ENCODE assay signal across 11 cellular contexts in genomic region chr19:4303778-4304508, GRCh38. TPM values are rescaled to one million over a fixed set of nuclear protein-coding genes. Genes with fewer than 3 reads are reported as not detected.
A peak's percentile ranks its signal among the peaks of the same experiment; 100 is the strongest.
DNase-seq lines count a peak whose midpoint lies in the region; ATAC-seq, FAIRE-seq and TF ChIP-seq lines count a peak whose summit lies in the region.
"Had no signal": no experiment of that assay in that cellular context is flagged by ENCODE, and none has a peak within 500 bp of the region (broad histone marks: within the 10 kb centered on the region; RNA-seq: fewer than 3 reads in every experiment).

No MANE protein-coding gene starts in this region.

- intact Hi-C loops in spleen (cut with DNase I; ENCODE audit: low total_unique reads), result no loop called here

- no peaks in the 10 kb centered on the region for H3K9me3 ChIP-seq in spleen

- H3K4me3 Mint-ChIP-seq in T-helper 1 cell treated with Interleukin-12 subunit alpha and Interleukin-12 subunit beta and Interleukin-4 antibody, amounts not matched to agents 30 μg/mL and 1 μg/mL, for 36 hours, result peak overlapping the region; percentile 60
- H3K4me3 Mint-ChIP-seq in T-helper 2 cell treated with Interferon-gamma antibody and Interleukin-4, amounts not matched to agents 5 μg/mL and 100 μg/mL, for 36 hours, result peak overlapping the region; percentile 65
- H3K4me3 Mint-ChIP-seq in glutamatergic neuron (ENCODE audit: unreplicated experiment), result peak overlapping the region; percentile 85

- H3K27me3 ChIP-seq in spleen (replicated peaks in 1 of 7), result peaks cover 0 to 40% (median 18%) of the 10 kb centered on the region in 7 donors

- peaks cover 0 to 26% (median 8%) of the 10 kb centered on the region in 6 donors for H3K4me1 ChIP-seq in spleen

- no peak for TF ChIP-seq POLR2A in spleen (IDR thresholded peaks at IDR 0.05)
- TF ChIP-seq POLR2A in GM12892 (IDR thresholded peaks at IDR 0.05; ENCODE audit: low read depth, low read length), result no peak

- H3K27ac ChIP-seq in spleen, result peak overlapping the region in 3 of 8 donors; percentile 56 to 59 (median 59)
- H3K27ac ChIP-seq: 22Rv1, epithelial cell of prostate had no signal

- peak overlapping the region; percentile 67 for H3K27ac Mint-ChIP-seq in T-helper 1 cell treated with Interleukin-12 subunit alpha and Interleukin-12 subunit beta and Interleukin-4 antibody, amounts not matched to agents 30 μg/mL and 1 μg/mL, for 36 hours
- H3K27ac Mint-ChIP-seq in T-helper 2 cell treated with Interferon-gamma antibody and Interleukin-4, amounts not matched to agents 5 μg/mL and 100 μg/mL, for 36 hours, result peak overlapping the region; percentile 36
- peak overlapping the region; percentile 66 for H3K27ac Mint-ChIP-seq in glutamatergic neuron (ENCODE audit: unreplicated experiment)

- DNase-seq in T-helper 1 cell (no peak), glutamatergic neuron (no peak), spleen (no peak), GM12892 (ENCODE audit: insufficient read length) (no peak), glomerular visceral epithelial cell (ENCODE audit: extremely low spot score) (no peak)
- no peak for DNase-seq in T-helper 2 cell treated with Interferon-gamma antibody and Interleukin-4, amounts not matched to agents 5 μg/mL and 100 μg/mL, for 36 hours (ENCODE audit: low spot score)
- DNase-seq: SIG-M5 had no signal

- peaks cover 11% of the 10 kb centered on the region for H3K36me3 Mint-ChIP-seq in T-helper 1 cell treated with Interleukin-12 subunit alpha and Interleukin-12 subunit beta and Interleukin-4 antibody, amounts not matched to agents 30 μg/mL and 1 μg/mL, for 36 hours (ENCODE audit: low read depth)
- no peaks in the 10 kb centered on the region for H3K36me3 Mint-ChIP-seq in T-helper 2 cell treated with Interferon-gamma antibody and Interleukin-4, amounts not matched to agents 5 μg/mL and 100 μg/mL, for 36 hours (ENCODE audit: low read depth)
- H3K36me3 Mint-ChIP-seq in glutamatergic neuron (ENCODE audit: unreplicated experiment), result no peaks in the 10 kb centered on the region

- FAIRE-seq in GM12892 (lab: Jason Lieb, UNC), result no peak

- TF ChIP-seq CTCF in glutamatergic neuron (IDR thresholded peaks at IDR 0.05; ENCODE audit: partially characterized antibody, unreplicated experiment) (no peak), spleen (IDR thresholded peaks at IDR 0.05 in 8 of 11, conservative IDR thresholded peaks at IDR 0.05 in 3 of 11) (no peak)

- H3K27me3 Mint-ChIP-seq in T-helper 1 cell treated with Interleukin-12 subunit alpha and Interleukin-12 subunit beta and Interleukin-4 antibody, amounts not matched to agents 30 μg/mL and 1 μg/mL, for 36 hours (ENCODE audit: low read depth), result no peaks in the 10 kb centered on the region
- H3K27me3 Mint-ChIP-seq in T-helper 2 cell treated with Interferon-gamma antibody and Interleukin-4, amounts not matched to agents 5 μg/mL and 100 μg/mL, for 36 hours (ENCODE audit: low read depth), result no peaks in the 10 kb centered on the region
- H3K27me3 Mint-ChIP-seq in glutamatergic neuron (ENCODE audit: unreplicated experiment), result peaks cover 12% of the 10 kb centered on the region

- H3K4me3 ChIP-seq in spleen, result peak overlapping the region in 7 of 8 donors; percentile 9 to 71 (median 34)

- no peak for ATAC-seq in HG02840 (IDR thresholded peaks at IDR 0.05; ENCODE audit: low FRiP score, unreplicated experiment)

- no peaks in the 10 kb centered on the region for H3K36me3 ChIP-seq in spleen

- H3K9me3 Mint-ChIP-seq in T-helper 1 cell treated with Interleukin-12 subunit alpha and Interleukin-12 subunit beta and Interleukin-4 antibody, amounts not matched to agents 30 μg/mL and 1 μg/mL, for 36 hours, result no peaks in the 10 kb centered on the region
- H3K9me3 Mint-ChIP-seq in T-helper 2 cell treated with Interferon-gamma antibody and Interleukin-4, amounts not matched to agents 5 μg/mL and 100 μg/mL, for 36 hours, result no peaks in the 10 kb centered on the region
- H3K9me3 Mint-ChIP-seq in glutamatergic neuron (ENCODE audit: unreplicated experiment), result peaks cover 8% of the 10 kb centered on the region

- WGBS in spleen, 5 donors, result 50 to 60% (median 55%) methylated on average over 17 to 18 of the region's 18 CpGs

- peaks cover 24% of the 10 kb centered on the region for H3K4me1 Mint-ChIP-seq in T-helper 1 cell treated with Interleukin-12 subunit alpha and Interleukin-12 subunit beta and Interleukin-4 antibody, amounts not matched to agents 30 μg/mL and 1 μg/mL, for 36 hours (ENCODE audit: low read depth)
- peaks cover 23% of the 10 kb centered on the region for H3K4me1 Mint-ChIP-seq in T-helper 2 cell treated with Interferon-gamma antibody and Interleukin-4, amounts not matched to agents 5 μg/mL and 100 μg/mL, for 36 hours (ENCODE audit: low read depth)
- H3K4me1 Mint-ChIP-seq in glutamatergic neuron (ENCODE audit: low read depth, unreplicated experiment), result peaks cover 7% of the 10 kb centered on the region

RNA-seq across cellular contexts. Expression of gene FSD1, which starts 0.5 kb away (rescaled TPM):
- total RNA-seq in glutamatergic neuron (ENCODE audit: unreplicated experiment) (156 TPM), spleen (1 to 10 TPM in 6 of 7 donors, under 1 TPM in 1; 0.80 to 6.6 (median 2.0) TPM)
- polyA plus RNA-seq in spleen, result 1 to 10 TPM; 2.3 to 3.0 (median 2.5) TPM
- polyA plus RNA-seq in GM12892 (2012; ENCODE audit: missing spikeins), result 1.2 TPM

RNA-seq across cellular contexts. Expression of gene TMIGD2, which starts 1.8 kb away (rescaled TPM):
- total RNA-seq in glutamatergic neuron (ENCODE audit: unreplicated experiment) (not detected), spleen (1 to 10 TPM; 1.6 to 5.0 (median 3.8) TPM)
- 1 to 10 TPM; 3.1 to 6.1 (median 4.5) TPM for polyA plus RNA-seq in spleen
- polyA plus RNA-seq in GM12892 (2012; ENCODE audit: missing spikeins), result not detected

RNA-seq across cellular contexts. Expression of gene SHD, which starts 24.9 kb away (rescaled TPM):
- 254 TPM for total RNA-seq in glutamatergic neuron (ENCODE audit: unreplicated experiment)
- total RNA-seq in spleen, result 1 to 10 TPM in 2 of 7 donors, not detected in 5; 1.2 to 3.9 TPM
- polyA plus RNA-seq in spleen, result under 1 TPM in 2 of 3 donors, not detected in 1; 0.05 to 0.41 TPM
- not detected for polyA plus RNA-seq in GM12892 (2012; ENCODE audit: missing spikeins)

RNA-seq across cellular contexts. Expression of gene STAP2, which starts 34.7 kb away (rescaled TPM):
- 18.1 TPM for total RNA-seq in glutamatergic neuron (ENCODE audit: unreplicated experiment)
- total RNA-seq in spleen, result 1 to 10 TPM in 4 of 7 donors, under 1 TPM in 2, not detected in 1; 0.79 to 5.1 (median 1.6) TPM
- 1 to 10 TPM; 2.1 to 2.9 (median 2.5) TPM for polyA plus RNA-seq in spleen
- 9.8 TPM for polyA plus RNA-seq in GM12892 (2012; ENCODE audit: missing spikeins)

RNA-seq across cellular contexts. Expression of gene MPND, which starts 39.4 kb away (rescaled TPM):
- total RNA-seq in glutamatergic neuron (ENCODE audit: unreplicated experiment) (56.7 TPM), spleen (10 to 100 TPM in 4 of 7 donors, 1 to 10 TPM in 3; 6.4 to 24.2 (median 13.8) TPM)
- polyA plus RNA-seq in spleen, result 10 to 100 TPM; 17.1 to 24.0 (median 17.9) TPM
- 14.4 TPM for polyA plus RNA-seq in GM12892 (2012; ENCODE audit: missing spikeins)

Comparison
In these comparisons a context has a peak if more than half of its experiments do, and no peak if none do; other contexts are left out.
1. RNA of gene FSD1, which starts 0.5 kb away (total RNA-seq): 156 TPM in glutamatergic neuron (single experiment); 0.80 to 6.6 TPM in spleen; every median in the first group is over 10 times any median in the second.
2. RNA of gene SHD, which starts 24.9 kb away (total RNA-seq): 254 TPM in glutamatergic neuron (single experiment); 1.2 to 3.9 TPM in spleen; every median in the first group is over 10 times any median in the second.
3. Peak in every context shown above with its lines, with median percentiles within 50 percentile points of each other: H3K27ac Mint-ChIP-seq and H3K4me3 Mint-ChIP-seq.